Comparison of ENCODE assay signal across 9 cellular contexts in the genomic region with DNA sequence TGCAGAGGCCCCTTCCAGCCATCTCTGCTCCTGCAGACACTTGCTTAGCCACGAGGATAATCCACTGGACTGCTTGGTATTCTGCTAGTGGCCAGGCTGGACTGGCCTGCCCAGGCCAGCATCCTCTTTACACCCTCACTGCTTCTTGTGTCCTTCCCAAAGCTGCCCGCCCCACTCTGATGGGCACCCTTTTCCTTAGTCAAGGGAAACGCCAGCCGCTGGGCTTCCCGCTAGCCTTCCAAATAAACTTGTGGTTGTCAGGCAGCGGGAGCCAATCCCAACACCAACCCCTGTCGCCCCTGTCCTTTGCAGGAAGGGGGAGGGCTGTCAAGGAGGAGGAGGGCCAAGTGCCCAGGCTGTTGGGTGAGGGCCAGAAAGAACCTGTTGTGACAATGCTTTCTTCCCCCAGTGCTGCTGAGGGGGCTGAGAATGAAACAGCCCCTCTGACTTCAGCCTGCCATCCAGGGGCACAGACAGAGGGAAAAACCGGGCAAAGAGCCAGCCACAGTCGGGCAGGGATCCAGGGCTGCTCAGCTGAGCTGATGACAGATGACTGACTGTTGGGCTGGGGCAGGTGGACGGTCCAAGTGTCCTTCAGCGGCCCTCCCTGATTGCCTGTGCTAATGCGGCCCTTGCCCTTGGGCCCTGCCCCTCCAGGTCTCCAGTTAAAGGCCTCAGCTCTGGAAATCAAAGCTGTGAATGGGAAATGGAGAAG. TPM values are rescaled to one million over a fixed set of nuclear protein-coding genes. Genes with fewer than 3 reads are reported as not detected.
DNase-seq lines count a peak whose midpoint lies in the region; ATAC-seq and TF ChIP-seq lines count a peak whose summit lies in the region.
"Not testable (repeated sequence)": the region's sequence is repeated elsewhere in the genome, so short reads cannot be mapped to it uniquely, and the experiment has no call there.
"Had no signal": no experiment of that assay in that cellular context is flagged by ENCODE, and none has a peak within 500 bp of the region (broad histone marks: within the 10 kb centered on the region; RNA-seq: fewer than 3 reads in every experiment).

No MANE protein-coding gene starts in this region.

- H3K27me3 ChIP-seq in Peyer's patch, body of pancreas: not testable (repeated sequence)

- not testable (repeated sequence) for H3K4me3 ChIP-seq in Peyer's patch, body of pancreas

- not testable (repeated sequence) for H3K9me3 ChIP-seq in Peyer's patch, body of pancreas

- H3K36me3 ChIP-seq in Peyer's patch; body of pancreas (replicated peaks in 1 of 2; ENCODE audit: insufficient read depth in 1 of 2, low read depth in 2 of 2): not testable (repeated sequence)

- ATAC-seq in body of pancreas (peak; percentile 40), left colon (peak; percentile 68)

- intact Hi-C loops in body of pancreas (cut with DNase I); left colon (cut with DNase I, micrococcal nuclease): not testable (repeated sequence)

- H3K4me1 ChIP-seq in Peyer's patch, result peaks cover 0 to 15% (median 6%) of the 10 kb centered on the region in 4 donors
- peaks cover 31% of the 10 kb centered on the region for H3K4me1 ChIP-seq in body of pancreas

- DNase-seq in DMS79 treated with DMSO at 0.1 percent for 48 hours (lab: John Stamatoyannopoulos, UW) (peak; percentile 29), NCI-H2029 (lab: John Stamatoyannopoulos, UW) (peak; percentile 1), Peyer's patch (peak in 2 of 3 donors; percentile 70 to 78), body of pancreas (peak; percentile 52 to 82 (median 66)), globus pallidus (ENCODE audit: low spot score) (peak; percentile 79), left colon (peak; percentile 42 to 64), putamen (ENCODE audit: low spot score) (peak; percentile 63)

- TF ChIP-seq POLR2A in Peyer's patch (IDR thresholded peaks at IDR 0.05); body of pancreas (IDR thresholded peaks at IDR 0.05): not testable (repeated sequence)

- not testable (repeated sequence) for TF ChIP-seq CTCF in Peyer's patch (IDR thresholded peaks at IDR 0.05); body of pancreas (IDR thresholded peaks at IDR 0.05)

- 18 to 33% methylated on average over 4 to 8 of the region's 12 CpGs for WGBS in body of pancreas, 2 donors

- not testable (repeated sequence) for H3K27ac ChIP-seq in Peyer's patch, body of pancreas

RNA-seq across cellular contexts. Expression of gene CHST6, which starts 3.5 kb away (rescaled TPM):
- total RNA-seq in Peyer's patch (10 to 100 TPM in 3 of 4 donors, not detected in 1; 12.8 to 50.2 (median 22.3) TPM), body of pancreas (under 1 TPM in 1 of 2 donors, not detected in 1; under 0.01 TPM), left colon (1 to 10 TPM; 2.0 to 4.0 TPM)
- total RNA-seq: activated CD4-positive, alpha-beta T cell treated with anti-CD3 and anti-CD28 coated beads, Interleukin-2, amount 10 ng/mL, durations not matched to agents 7 days and 5 days; mononuclear cell had no signal

RNA-seq across cellular contexts. Expression of gene TMEM170A, which starts 34.3 kb away (rescaled TPM):
- total RNA-seq in Peyer's patch (10 to 100 TPM; 37.1 to 95.1 (median 62.8) TPM), body of pancreas (10 to 100 TPM; 17.1 TPM), left colon (10 to 100 TPM; 54.1 to 71.9 TPM)

RNA-seq across cellular contexts. Expression of gene CHST5, which starts 37.1 kb away (rescaled TPM):
- 100 to 1,000 TPM in 1 of 4 donors, 10 to 100 TPM in 2, 1 to 10 TPM in 1; 5.8 to 160 (median 75.8) TPM for total RNA-seq in Peyer's patch
- not detected for total RNA-seq in body of pancreas
- total RNA-seq in left colon, result 100 to 1,000 TPM; 115 to 116 TPM

RNA-seq across cellular contexts. Expression of gene TMEM231, which starts 57.3 kb away (rescaled TPM):
- total RNA-seq in Peyer's patch, result 10 to 100 TPM in 1 of 4 donors, 1 to 10 TPM in 3; 3.3 to 17.9 (median 4.0) TPM
- 1 to 10 TPM; 2.6 to 7.6 TPM for total RNA-seq in body of pancreas
- total RNA-seq in left colon, result 1 to 10 TPM; 3.9 to 4.1 TPM

Comparison
In these comparisons a context has a peak if more than half of its experiments do, and no peak if none do; other contexts are left out.
1. DNase-seq: peak in every context shown above with its lines; median percentile 79 in globus pallidus; 74 in Peyer's patch; 66 in body of pancreas; 63 in putamen; 53 in left colon; 29 in DMS79 treated with DMSO at 0.1 percent for 48 hours; 1 in NCI-H2029.
2. RNA of gene CHST5, which starts 37.1 kb away (total RNA-seq): 115 to 116 TPM in left colon and 5.8 to 160 TPM in Peyer's patch; not detected in body of pancreas; every median in the first group is over 4 times any median in the second.